In the genomic region with DNA sequence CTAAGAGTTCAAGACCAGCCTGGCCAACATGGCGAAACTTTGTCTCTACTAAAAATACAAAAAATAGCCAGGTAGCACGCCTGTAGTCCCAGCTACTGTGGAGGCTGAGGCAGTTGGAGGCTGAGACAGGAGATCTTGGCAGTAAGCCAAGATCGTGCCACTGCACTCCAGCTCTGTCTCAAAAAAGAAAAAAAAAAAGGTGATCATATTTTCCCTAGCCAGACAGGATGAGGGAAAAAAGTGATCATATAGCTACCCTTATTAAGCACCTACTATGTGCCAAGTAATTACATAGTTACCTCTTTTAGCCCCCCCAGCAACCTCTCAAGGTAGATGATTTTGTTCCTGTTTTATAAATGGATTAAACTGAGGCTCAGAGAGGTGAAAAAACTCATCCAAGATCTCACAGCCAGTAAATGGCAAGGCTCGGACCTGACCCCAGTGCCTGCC, we compare ENCODE assay signal across 12 cellular contexts. TPM values are rescaled to one million over a fixed set of nuclear protein-coding genes. Genes with fewer than 3 reads are reported as not detected.
A peak's percentile ranks its signal among the peaks of the same experiment; 100 is the strongest.
DNase-seq lines count a peak whose midpoint lies in the region; ATAC-seq and TF ChIP-seq lines count a peak whose summit lies in the region.
"Had no signal": no experiment of that assay in that cellular context is flagged by ENCODE, and none has a peak within 500 bp of the region (broad histone marks: within the 10 kb centered on the region; RNA-seq: fewer than 3 reads in every experiment).

No MANE protein-coding gene starts in this region.

- ATAC-seq in stimulated activated naive CD8-positive, alpha-beta T cell treated with anti-CD3 and anti-CD28 coated beads, Interleukin-15, Interleukin-2, amounts not matched to agents 100 U/mL and 50 U/mL, for 24 hours: no peak

- H3K4me3 Mint-ChIP-seq in progenitor cell of endocrine pancreas (ENCODE audit: low read depth): no peak overlapping the region
- H3K4me3 Mint-ChIP-seq: activated naive CD4-positive, alpha-beta T cell treated with anti-CD3 and anti-CD28 coated beads for 36 hours had no signal

- H3K4me3 ChIP-seq in choroid plexus epithelial cell (ENCODE audit: low read depth, low read length): no peak overlapping the region

- no peaks in the 10 kb centered on the region for H3K9me3 Mint-ChIP-seq in progenitor cell of endocrine pancreas (ENCODE audit: low read depth)
- H3K9me3 Mint-ChIP-seq: activated naive CD4-positive, alpha-beta T cell treated with anti-CD3 and anti-CD28 coated beads for 36 hours had no signal

- TF ChIP-seq CTCF in choroid plexus epithelial cell (conservative IDR thresholded peaks at IDR 0.05; ENCODE audit: low read depth, low read length) (no peak), progenitor cell of endocrine pancreas (IDR thresholded peaks at IDR 0.05; ENCODE audit: unreplicated experiment) (no peak)

- no peaks in the 10 kb centered on the region for H3K27me3 Mint-ChIP-seq in progenitor cell of endocrine pancreas

- H3K36me3 Mint-ChIP-seq in progenitor cell of endocrine pancreas (ENCODE audit: insufficient read depth): peaks cover 34% of the 10 kb centered on the region

- H3K27ac Mint-ChIP-seq in progenitor cell of endocrine pancreas: peak overlapping the region; percentile 40
- H3K27ac Mint-ChIP-seq: activated naive CD4-positive, alpha-beta T cell treated with anti-CD3 and anti-CD28 coated beads for 36 hours had no signal

- peaks cover 2% of the 10 kb centered on the region for H3K4me1 Mint-ChIP-seq in progenitor cell of endocrine pancreas (ENCODE audit: low read depth)

- peak; percentile 49 for DNase-seq in NCI-H82 (lab: John Stamatoyannopoulos, UW)
- DNase-seq in NCI-H82 treated with DMSO at 0.1 percent for 48 hours (lab: John Stamatoyannopoulos, UW; ENCODE audit: unreplicated experiment): no peak
- peak; percentile 24 for DNase-seq in NCI-H2171 (lab: John Stamatoyannopoulos, UW)
- DNase-seq in choroid plexus epithelial cell (ENCODE audit: low read depth): peak; percentile 30
- no peak for DNase-seq in progenitor cell of endocrine pancreas (ENCODE audit: low spot score, unreplicated experiment)
- no peak for DNase-seq in NOMO-1 treated with DMSO at 0.1 percent for 48 hours (lab: John Stamatoyannopoulos, UW; ENCODE audit: unreplicated experiment)
- DNase-seq in stimulated activated naive CD8-positive, alpha-beta T cell treated with anti-CD3 and anti-CD28 coated beads, Interleukin-15, Interleukin-2, amounts not matched to agents 100 U/mL and 50 U/mL, for 24 hours: no peak
- no peak for DNase-seq in Kasumi-1 (lab: John Stamatoyannopoulos, UW)
- DNase-seq: activated CD4-positive, CD25-positive, alpha-beta regulatory T cell treated with anti-CD3 and anti-CD28 coated beads, Interleukin-2, amount 50 U/mL, for 72 hours; activated CD8-positive, alpha-beta memory T cell treated with anti-CD3 and anti-CD28 coated beads, Interleukin-2, amount 50 U/mL, for 4 hours; activated naive CD4-positive, alpha-beta T cell treated with anti-CD3 and anti-CD28 coated beads for 36 hours; NCI-H1930 had no signal

RNA-seq across cellular contexts. Expression of a gene that starts 18.1 kb away (rescaled TPM):
- 36.1 and 38.4 TPM in 2 replicates for total RNA-seq in progenitor cell of endocrine pancreas

RNA-seq across cellular contexts. Expression of a gene that starts 42.5 kb away (rescaled TPM):
- 137 and 142 TPM in 2 replicates for total RNA-seq in progenitor cell of endocrine pancreas

Comparison
In these comparisons a context has a peak if more than half of its experiments do, and no peak if none do; other contexts are left out.
1. DNase-seq: peak in NCI-H82 (single experiment), NCI-H2171 (single experiment) and choroid plexus epithelial cell (single experiment); none in NCI-H82 treated with DMSO at 0.1 percent for 48 hours (single experiment), progenitor cell of endocrine pancreas (single experiment), NOMO-1 treated with DMSO at 0.1 percent for 48 hours (single experiment), stimulated activated naive CD8-positive, alpha-beta T cell treated with anti-CD3 and anti-CD28 coated beads, Interleukin-15, Interleukin-2, amounts not matched to agents 100 U/mL and 50 U/mL, for 24 hours (single experiment) and Kasumi-1 (0 of 2).